ENCODE assay signal across 1 cellular context in genomic region chr12:109477185-109477962, GRCh38.
TF ChIP-seq lines count a peak whose summit lies in the region.

TSS of gene KCTD10 (minus strand) at chr12:109477300. CDS start at chr12:109477262, 38 bp downstream.
TSS of gene UBE3B (plus strand) at chr12:109477634. CDS start at chr12:109483552, 5,918 bp downstream.

TF ChIP-seq in K562, 482 proteins besides CTCF, POLR2A, EP300 and RAD21 (continued from another document and continues in another):
- TF ChIP-seq ZBTB40 (IDR thresholded peaks at IDR 0.05) (peak; percentile 100), ZBTB40 (CRISPR knock-in tag; IDR thresholded peaks at IDR 0.05) (no peak), NKRF (IDR thresholded peaks at IDR 0.05; ENCODE audit: borderline replicate concordance) (no peak; the same call in 1 of the 2 replicates), E2F3 (CRISPR knock-in tag; IDR thresholded peaks at IDR 0.05) (0 out of 2 replicates have a peak, but pooled peaks have one; percentile 19), ZNF436 (CRISPR knock-in tag; IDR thresholded peaks at IDR 0.05) (no peak), ZNF217 (CRISPR knock-in tag; IDR thresholded peaks at IDR 0.05) (no peak), MAX (CRISPR knock-in tag; IDR thresholded peaks at IDR 0.05) (0 out of 2 replicates have a peak, but pooled peaks have one; percentile 7), NCOR1 (IDR thresholded peaks at IDR 0.05) (peak; percentile 98), HDAC8 (tag; IDR thresholded peaks at IDR 0.05) (peak; percentile 81; the same call in 1 of the 2 replicates), SUPT5H (IDR thresholded peaks at IDR 0.05) (peak; percentile 90), ZNF561 (CRISPR knock-in tag; conservative IDR thresholded peaks at IDR 0.05) (no peak), MAFF (IDR thresholded peaks at IDR 0.05; ENCODE audit: low read length) (no peak), ARNT (IDR thresholded peaks at IDR 0.05) (peak; percentile 70 to 94; a peak in 3 of 4 replicates), FOXA1 (IDR thresholded peaks at IDR 0.05; ENCODE audit: borderline replicate concordance) (no peak), RBM14 (IDR thresholded peaks at IDR 0.05; ENCODE audit: borderline replicate concordance, insufficient read depth, low read depth, low read length) (no peak), SMARCA4 (IDR thresholded peaks at IDR 0.05) (peak; percentile 28; the same call in 1 of the 2 replicates), ESRRA (IDR thresholded peaks at IDR 0.05; ENCODE audit: borderline replicate concordance, low read depth) (peak; percentile 45), BCLAF1 (IDR thresholded peaks at IDR 0.05; ENCODE audit: borderline replicate concordance in 1 of 2, control insufficient read depth in 1 of 2, low read depth in 2 of 2, low read length in 1 of 2) (0 out of 4 replicates have a peak, but pooled peaks of 1 of the 2 experiments have one; percentile 57), ZNF324 (CRISPR knock-in tag; IDR thresholded peaks at IDR 0.05) (no peak), EGR1 (conservative IDR thresholded peaks at IDR 0.05) (peak; percentile 90), HEY1 (CRISPR knock-in tag; IDR thresholded peaks at IDR 0.05; ENCODE audit: borderline replicate concordance) (peak; percentile 15; the same call in 1 of the 2 replicates), PHB2 (IDR thresholded peaks at IDR 0.05; ENCODE audit: low read depth) (0 out of 2 replicates have a peak, but pooled peaks have one; percentile 14), RBM17 (IDR thresholded peaks at IDR 0.05; ENCODE audit: borderline replicate concordance, low read depth, low read length) (no peak), ZNF655 (CRISPR knock-in tag; IDR thresholded peaks at IDR 0.05) (no peak), RB1 (IDR thresholded peaks at IDR 0.05; ENCODE audit: low read depth) (peak; percentile 47; the same call in 1 of the 2 replicates), ZC3H4 (CRISPR knock-in tag; IDR thresholded peaks at IDR 0.05; ENCODE audit: borderline replicate concordance) (no peak), CHD2 (IDR thresholded peaks at IDR 0.05; ENCODE audit: low read depth, low read length) (no peak), HBP1 (CRISPR knock-in tag; IDR thresholded peaks at IDR 0.05) (0 out of 2 replicates have a peak, but pooled peaks have one; percentile 62), TRIM24 (IDR thresholded peaks at IDR 0.05) (peak in 1 of 2 experiments; percentile 100; a peak in 2 of 4 replicates), ZNF507 (tag; conservative IDR thresholded peaks at IDR 0.05) (no peak), ZBTB26 (CRISPR knock-in tag; IDR thresholded peaks at IDR 0.05) (no peak), TRIM28 (IDR thresholded peaks at IDR 0.05) (peak; percentile 68; the same call in 1 of the 2 replicates), ARID1B (IDR thresholded peaks at IDR 0.05) (no peak), CAMTA2 (CRISPR knock-in tag; conservative IDR thresholded peaks at IDR 0.05) (no peak), POLR2AphosphoS5 (IDR thresholded peaks at IDR 0.05; ENCODE audit: control insufficient read depth, insufficient read depth, low read depth, low read length) (peak; percentile 50), CTBP1 (IDR thresholded peaks at IDR 0.05; ENCODE audit: borderline replicate concordance) (peak; percentile 84; the same call in 1 of the 2 replicates), MBD2 (IDR thresholded peaks at IDR 0.05; ENCODE audit: borderline replicate concordance, low read depth) (peak; percentile 96), ZBED1 (IDR thresholded peaks at IDR 0.05) (no peak), ZC3H8 (IDR thresholded peaks at IDR 0.05) (0 out of 2 replicates have a peak, but pooled peaks have one; percentile 77), GTF2B (IDR thresholded peaks at IDR 0.05; ENCODE audit: extremely low read depth, insufficient read length) (no peak), ZNF282 (CRISPR knock-in tag; IDR thresholded peaks at IDR 0.05) (no peak), TGIF2 (CRISPR knock-in tag; IDR thresholded peaks at IDR 0.05) (no peak), POU5F1 (IDR thresholded peaks at IDR 0.05; ENCODE audit: borderline replicate concordance, low read depth, low read length, partially characterized antibody) (no peak), CGGBP1 (CRISPR knock-in tag; IDR thresholded peaks at IDR 0.05) (no peak)
